Comparison of ENCODE assay signal across 8 cellular contexts in genomic region chr4:48340276-48340904, GRCh38. TPM values are rescaled to one million over a fixed set of nuclear protein-coding genes. Genes with fewer than 3 reads are reported as not detected.
DNase-seq lines count a peak whose midpoint lies in the region; ATAC-seq and TF ChIP-seq lines count a peak whose summit lies in the region.

No MANE protein-coding gene starts in this region.

- ATAC-seq in HG02763 (IDR thresholded peaks at IDR 0.05; ENCODE audit: unreplicated experiment) (peak; percentile 0), lung (ENCODE audit: insufficient read depth, low FRiP score) (peak; percentile 8)

- H3K36me3 ChIP-seq in GM06990 (ENCODE audit: control insufficient read depth, insufficient read depth, low read length) (no peaks in the 10 kb centered on the region), lung (ENCODE audit: control insufficient read depth in 2 of 2, insufficient read depth in 2 of 2, low read length in 2 of 2) (no peaks in the 10 kb centered on the region)

- DNase-seq in GM06990 (ENCODE audit: extremely low read depth, insufficient read length) (peak; percentile 18), SK-MEL-5 (ENCODE audit: low read depth, low spot score) (peak; percentile 29), dedifferentiated amniotic fluid mesenchymal stem cell (ENCODE audit: extremely low spot score) (peak; percentile 60), lung (ENCODE audit: low spot score) (no peak), HT-29 (ENCODE audit: low spot score) (no peak), epidermal melanocyte (ENCODE audit: insufficient read length, low spot score) (no peak)

- peak overlapping the region; percentile 71 for H3K4me3 ChIP-seq in GM06990 (replicated peaks; ENCODE audit: low read depth, low read length)
- peak overlapping the region; percentile 50 for H3K4me3 ChIP-seq in lung

- no peak for TF ChIP-seq CTCF in GM06990 (IDR thresholded peaks at IDR 0.05; ENCODE audit: insufficient read depth, low read length, poor library complexity, severe bottlenecking)
- no peak for TF ChIP-seq CTCF in lung (IDR thresholded peaks at IDR 0.05; ENCODE audit: control extremely low read depth, extremely low read depth)

- WGBS in lung, 2 donors: 8 to 10% methylated on average over 14 of the region's 14 CpGs

- in situ Hi-C loops in SK-MEL-5 (cut with HindIII; ENCODE audit: low pct_unique_long_range_greater_than_20kb, low sequenced_read_pairs): no loop called here

- H3K27me3 ChIP-seq in GM06990 (replicated peaks; ENCODE audit: control insufficient read depth, insufficient read depth, low read length) (no peaks in the 10 kb centered on the region), lung (ENCODE audit: control insufficient read depth, insufficient read depth) (no peaks in the 10 kb centered on the region)

- H3K4me1 ChIP-seq in lung (ENCODE audit: control insufficient read depth in 2 of 2, insufficient read depth in 2 of 2, low read length in 2 of 2): peaks cover 0 to 3% of the 10 kb centered on the region in 2 donors

- H3K9me3 ChIP-seq in lung (ENCODE audit: control insufficient read depth in 2 of 2, insufficient read depth in 1 of 2, low read length in 1 of 2): no peaks in the 10 kb centered on the region

- H3K27ac ChIP-seq in lung (ENCODE audit: low read depth in 1 of 2, low read length in 1 of 2) (peak overlapping the region; percentile 97), temporal lobe (ENCODE audit: low read depth, low read length) (peak overlapping the region; percentile 85)

RNA-seq across cellular contexts. Expression of gene SLAIN2, which starts 0.9 kb away (rescaled TPM):
- 22.0 and 36.6 TPM in 2 replicates for total RNA-seq in SK-MEL-5 (2014; rRNA removed; shearing (Covaris generic))
- 34.3 and 39.9 TPM in 2 replicates for polyA plus RNA-seq in SK-MEL-5 (2015; cell fraction: cytosol; rRNA removed)
- 4.4 and 33.8 TPM in 2 replicates for polyA plus RNA-seq in SK-MEL-5 (2015; cell fraction: nucleus; rRNA removed)
- 10 to 100 TPM; 50.9 to 62.8 TPM for total RNA-seq in lung
- polyA plus RNA-seq in lung: 10 to 100 TPM; 17.8 to 33.0 TPM
- 103 TPM for total RNA-seq in temporal lobe
- total RNA-seq in HT-29 (2014; rRNA removed; shearing (Covaris generic)): 9.4 and 18.8 TPM in 2 replicates

Comparison
In these comparisons a context has a peak if more than half of its experiments do, and no peak if none do; other contexts are left out.
1. DNase-seq: peak in GM06990 (single experiment), SK-MEL-5 (single experiment) and dedifferentiated amniotic fluid mesenchymal stem cell (single experiment); none in lung (single experiment), HT-29 (single experiment) and epidermal melanocyte (single experiment).